Comparison of ENCODE assay signal across 2 cellular contexts in the genomic region with DNA sequence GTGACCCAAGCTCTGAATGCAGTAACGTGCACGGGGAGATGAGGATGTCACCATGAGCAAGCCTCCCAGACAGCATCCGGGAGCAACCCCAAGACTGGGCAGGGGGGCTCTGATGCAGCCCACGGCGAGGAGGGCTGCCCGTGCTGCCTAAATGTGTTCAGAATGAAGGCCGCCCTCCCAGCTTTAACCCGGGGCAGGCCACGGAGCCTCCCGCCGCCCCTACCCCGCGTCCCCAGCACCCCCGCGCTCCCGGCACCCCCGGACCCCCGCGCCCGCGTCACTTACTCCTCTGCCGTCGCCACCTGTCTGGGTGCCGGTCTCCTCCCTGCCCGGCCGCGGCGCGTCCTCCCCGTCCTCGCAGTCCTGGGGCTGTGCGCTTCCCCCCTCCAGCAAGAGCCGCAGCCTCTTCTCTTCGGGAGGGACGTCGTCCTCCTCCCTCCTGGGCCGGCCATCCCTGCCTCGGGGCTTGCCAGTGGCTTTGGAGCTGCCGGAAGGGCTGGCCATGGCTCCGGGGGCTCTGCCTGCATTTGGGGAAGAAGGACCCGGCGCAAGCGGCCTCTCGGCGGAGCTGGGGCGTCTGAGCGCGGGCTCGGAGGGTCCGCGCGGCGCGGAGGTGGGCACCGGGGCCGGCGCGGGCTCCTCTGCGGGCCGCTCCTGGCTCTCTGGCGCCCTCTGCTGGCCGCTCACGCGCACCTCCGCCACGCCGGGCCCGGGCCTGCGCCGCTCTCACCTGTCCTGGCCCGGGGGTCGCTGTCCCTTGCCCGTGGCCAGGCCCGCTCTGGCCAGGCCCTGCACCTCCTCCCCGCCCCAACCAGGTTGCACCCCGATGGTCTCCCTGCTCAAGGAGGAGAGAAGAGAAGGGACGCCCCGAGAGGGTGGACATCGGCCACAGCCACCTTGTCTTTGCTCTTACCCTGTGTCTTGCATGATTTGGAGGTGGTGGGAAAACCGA.
A peak's percentile ranks its signal among the peaks of the same experiment; 100 is the strongest.
TF ChIP-seq lines count a peak whose summit lies in the region.

No MANE protein-coding gene starts in this region.

TF ChIP-seq in HCT116, 20 proteins besides CTCF, POLR2A, EP300 and RAD21:
- peak; percentile 12; the same call in 1 of the 2 replicates for TF ChIP-seq ZFX (IDR thresholded peaks at IDR 0.05)

TF ChIP-seq in GM12878, 131 proteins besides CTCF, POLR2A, EP300 and RAD21:
- TF ChIP-seq YY1 (IDR thresholded peaks at IDR 0.05; ENCODE audit: low read depth, low read length) (peak; percentile 46; the same call in 1 of the 2 replicates), BHLHE40 (IDR thresholded peaks at IDR 0.05; ENCODE audit: borderline replicate concordance in 1 of 2, low read depth in 2 of 2, low read length in 1 of 2) (peak in 1 of 2 experiments; percentile 22; a peak in 1 of 4 replicates), BACH1 (IDR thresholded peaks at IDR 0.05; ENCODE audit: borderline replicate concordance) (0 out of 2 replicates have a peak, but pooled peaks have one; percentile 17)
